25 cellular contexts compared by ENCODE assay signal in the genomic region with DNA sequence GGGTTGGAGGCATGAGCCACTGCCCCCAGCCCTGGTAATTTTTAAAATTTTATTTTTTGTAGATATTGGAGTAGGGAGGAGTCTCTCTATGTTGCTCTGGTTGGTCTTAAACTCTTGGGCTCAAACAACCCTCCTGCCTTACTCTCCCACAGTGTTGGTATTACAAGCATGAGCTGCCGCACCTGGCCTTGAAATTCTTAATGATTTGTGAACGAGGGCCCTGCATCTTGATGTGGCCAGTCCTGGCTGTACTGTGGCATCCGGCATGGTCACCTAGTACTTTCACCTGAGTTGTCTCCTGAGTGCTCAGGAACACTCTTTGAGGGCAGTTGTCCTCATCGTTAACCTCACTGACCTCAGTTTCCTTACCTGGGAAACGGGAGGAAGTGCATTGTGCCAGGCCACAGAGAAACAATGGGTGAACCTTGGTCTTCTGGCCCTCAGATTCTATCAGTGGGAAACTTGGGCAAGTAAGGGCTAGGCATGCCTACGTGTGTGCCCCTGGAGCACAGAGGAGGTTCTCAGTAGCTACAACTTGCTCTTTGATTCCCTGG.
"Had no signal": no experiment of that assay in that cellular context is flagged by ENCODE, and none has a peak within 500 bp of the region (broad histone marks: within the 10 kb centered on the region; RNA-seq: fewer than 3 reads in every experiment).

No MANE protein-coding gene starts in this region.

- FAIRE-seq: islet of Langerhans, urothelium cell line had no signal

- ATAC-seq: heart left ventricle; natural killer cell treated with Interleukin-12 subunit alpha and Interleukin-12 subunit beta and Interleukin-15 and Interleukin-18, amount 100 ng/mL, for 72 hours; right lobe of liver; stimulated activated memory B cell treated with anti-CD40 and anti-IgM and Interleukin-4, amounts not matched to agents 10 μg/mL and 1 μg/mL and 100 μg/mL, for 72 hours; stimulated activated naive CD8-positive, alpha-beta T cell treated with anti-CD3 and anti-CD28 coated beads, Interleukin-15, Interleukin-2, amounts not matched to agents 100 U/mL and 50 U/mL, for 24 hours; upper lobe of right lung had no signal

- H3K4me2 ChIP-seq: smooth muscle cell had no signal

- H3K36me3 ChIP-seq: heart left ventricle, left ventricle myocardium inferior, right atrium auricular region, right lobe of liver, stomach, thyroid gland, transverse colon, upper lobe of right lung had no signal

- H3K27me3 ChIP-seq: heart left ventricle, right atrium auricular region, right lobe of liver, stomach, testis, thyroid gland, transverse colon, upper lobe of right lung had no signal

- H3K4me3 ChIP-seq: heart left ventricle, left ventricle myocardium inferior, right atrium auricular region, right lobe of liver, smooth muscle cell, stomach, testis, thyroid gland, transverse colon, upper lobe of right lung had no signal

- DNase-seq: glutamatergic neuron; heart left ventricle; hypothalamus; immature natural killer cell; left ventricle myocardium inferior; mesendoderm; naive B cell; nucleus accumbens; stimulated activated CD4-positive, alpha-beta T cell treated with anti-CD3 and anti-CD28 coated beads, Interleukin-1b, Interleukin-23, amount 100 ng/mL, for 48 hours; stimulated activated CD4-positive, alpha-beta T cell treated with anti-CD3 and anti-CD28 coated beads, Interleukin-2, amount 100 ng/mL, for 48 hours; stimulated activated CD4-positive, alpha-beta T cell treated with anti-CD3 and anti-CD28 coated beads, Interleukin-4, amount 100 ng/mL, for 4 hours; stimulated activated CD8-positive, alpha-beta memory T cell treated with anti-CD3 and anti-CD28 coated beads, Interleukin-4, amount 100 ng/mL, for 48 hours; stimulated activated naive CD8-positive, alpha-beta T cell treated with anti-CD3 and anti-CD28 coated beads, Interleukin-15, Interleukin-2, amounts not matched to agents 100 U/mL and 50 U/mL, for 24 hours; stomach; testis; thyroid gland; transverse colon; upper lobe of right lung had no signal

- H3K27ac ChIP-seq: heart left ventricle, left ventricle myocardium inferior, right atrium auricular region, right lobe of liver, stomach, testis, thyroid gland, transverse colon, upper lobe of right lung had no signal

- H3K9me3 ChIP-seq: heart left ventricle, left ventricle myocardium inferior, right atrium auricular region, right lobe of liver, stomach, testis, thyroid gland, transverse colon, upper lobe of right lung had no signal

- H3K4me1 ChIP-seq: right atrium auricular region, right lobe of liver, testis, thyroid gland, transverse colon, upper lobe of right lung had no signal
